ENCODE assay signal across 2 cellular contexts in genomic region chr2:42052702-42053481, GRCh38.
TF ChIP-seq lines count a peak whose summit lies in the region.

No MANE protein-coding gene starts in this region.

TF ChIP-seq in HEK293, 187 proteins besides CTCF, POLR2A, EP300 and RAD21:
- TF ChIP-seq EGR2 (tag by site-specific recombination; IDR thresholded peaks at IDR 0.05; ENCODE audit: low read depth) (0 out of 2 replicates have a peak, but pooled peaks have one; percentile 29), PRDM10 (tag by site-specific recombination; IDR thresholded peaks at IDR 0.05) (peak; percentile 66), ZFHX2 (tag by site-specific recombination; conservative IDR thresholded peaks at IDR 0.05) (peak; percentile 42; the same call in 1 of the 2 replicates), ZNF518A (tag by site-specific recombination; conservative IDR thresholded peaks at IDR 0.05; ENCODE audit: low read depth) (no peak), ZNF555 (tag by site-specific recombination; conservative IDR thresholded peaks at IDR 0.05) (no peak), ZNF335 (tag by site-specific recombination; conservative IDR thresholded peaks at IDR 0.05) (no peak), ZNF645 (tag by site-specific recombination; IDR thresholded peaks at IDR 0.05) (no peak), ZNF624 (tag by site-specific recombination; IDR thresholded peaks at IDR 0.05) (no peak), SP7 (tag by site-specific recombination; IDR thresholded peaks at IDR 0.05) (no peak), GLIS2 (tag by site-specific recombination; IDR thresholded peaks at IDR 0.05) (no peak), ZFP37 (tag by site-specific recombination; IDR thresholded peaks at IDR 0.05) (no peak), ZNF362 (tag by site-specific recombination; IDR thresholded peaks at IDR 0.05) (no peak)

TF ChIP-seq in H1, 55 proteins besides CTCF, POLR2A, EP300 and RAD21:
- TF ChIP-seq USF2 (IDR thresholded peaks at IDR 0.05; ENCODE audit: low read length): no peak
- no peak for TF ChIP-seq GTF2F1 (IDR thresholded peaks at IDR 0.05; ENCODE audit: borderline replicate concordance, low read depth, low read length)
- no peak for TF ChIP-seq POU5F1 (IDR thresholded peaks at IDR 0.05; ENCODE audit: low read depth, low read length)
- no peak for TF ChIP-seq RBBP5 (IDR thresholded peaks at IDR 0.05; ENCODE audit: borderline replicate concordance, low read depth, low read length)
- TF ChIP-seq SAP30 (IDR thresholded peaks at IDR 0.05; ENCODE audit: insufficient read depth, insufficient replicate concordance, low read length): no peak
- TF ChIP-seq GABPA (IDR thresholded peaks at IDR 0.05; ENCODE audit: borderline replicate concordance, insufficient read depth, low read length): no peak
- no peak for TF ChIP-seq SP2 (IDR thresholded peaks at IDR 0.05; ENCODE audit: low read length)
- no peak for TF ChIP-seq JUND (IDR thresholded peaks at IDR 0.05; ENCODE audit: low read length)
- no peak for TF ChIP-seq CHD7 (IDR thresholded peaks at IDR 0.05; ENCODE audit: insufficient replicate concordance, low read length)
- no peak for TF ChIP-seq TBP (IDR thresholded peaks at IDR 0.05; ENCODE audit: low read depth, low read length)
- TF ChIP-seq SP4 (IDR thresholded peaks at IDR 0.05; ENCODE audit: low read length): no peak
- no peak for TF ChIP-seq RXRA (IDR thresholded peaks at IDR 0.05; ENCODE audit: insufficient read depth, low read depth, low read length)
- no peak for TF ChIP-seq ATF3 (IDR thresholded peaks at IDR 0.05; ENCODE audit: insufficient read depth, low read depth, low read length)
- TF ChIP-seq BRCA1 (IDR thresholded peaks at IDR 0.05; ENCODE audit: low read depth, low read length): no peak
- no peak for TF ChIP-seq E2F6 (IDR thresholded peaks at IDR 0.05)
- TF ChIP-seq EGR1 (IDR thresholded peaks at IDR 0.05; ENCODE audit: borderline replicate concordance, low read depth, low read length): no peak
- TF ChIP-seq SIRT6 (IDR thresholded peaks at IDR 0.05; ENCODE audit: low read length): no peak
- no peak for TF ChIP-seq SIX5 (IDR thresholded peaks at IDR 0.05; ENCODE audit: low read depth, low read length)
- no peak for TF ChIP-seq BCL11A (IDR thresholded peaks at IDR 0.05; ENCODE audit: low read depth in 2 of 2, low read length in 2 of 2)
